8 cellular contexts compared by ENCODE assay signal in the genomic region with DNA sequence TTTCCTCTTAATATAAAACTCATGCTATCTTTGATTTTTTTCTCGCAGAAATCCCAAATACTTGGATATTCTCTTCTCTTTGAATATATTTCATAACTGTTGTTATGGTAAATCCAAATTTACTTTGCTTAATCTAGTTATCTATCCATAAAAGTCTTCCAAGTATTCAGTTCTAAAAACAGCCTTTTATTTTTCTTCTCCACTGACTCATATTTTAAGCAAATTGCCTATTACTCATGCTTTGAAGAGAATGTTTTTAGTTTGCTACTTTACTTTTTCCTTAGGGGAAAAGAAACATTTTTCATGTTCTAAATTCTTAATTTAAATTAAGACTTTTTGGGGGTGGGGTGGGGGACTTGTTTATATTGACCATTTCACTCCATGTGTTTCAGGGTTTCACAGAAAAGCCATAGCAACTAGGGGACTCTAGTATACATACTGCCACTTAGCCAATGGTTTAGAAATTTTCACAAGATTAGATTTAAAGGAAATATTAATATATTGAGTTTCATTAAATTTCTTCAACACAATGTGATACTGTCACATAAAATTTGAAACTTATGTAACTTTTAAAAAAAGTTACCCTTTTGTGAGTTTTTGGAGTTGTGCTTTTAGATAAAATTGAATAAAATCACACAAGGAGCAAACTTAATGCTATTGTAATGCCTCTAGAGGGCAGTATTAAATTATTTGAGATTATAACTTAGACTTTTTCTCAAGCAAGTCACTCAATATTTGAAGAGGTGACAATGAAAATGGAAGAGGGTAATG.
DNase-seq lines count a peak whose midpoint lies in the region; ATAC-seq and TF ChIP-seq lines count a peak whose summit lies in the region.

No MANE protein-coding gene starts in this region.

- H3K4me1 Mint-ChIP-seq in MCF 10A (ENCODE audit: insufficient read depth, unreplicated experiment), result no peaks in the 10 kb centered on the region

- H3K4me3 ChIP-seq in breast epithelium (no peak overlapping the region), NB4 (ENCODE audit: low read depth, low read length) (no peak overlapping the region), sigmoid colon (no peak overlapping the region)

- H3K36me3 ChIP-seq in breast epithelium (no peaks in the 10 kb centered on the region), sigmoid colon (no peaks in the 10 kb centered on the region)

- H3K27ac ChIP-seq in breast epithelium (no peak overlapping the region), sigmoid colon (no peak overlapping the region)

- peak; percentile 11 for DNase-seq in MCF 10A (ENCODE audit: unreplicated experiment)
- no peak for DNase-seq in breast epithelium (ENCODE audit: low spot score in 2 of 2)
- peak; percentile 19 for DNase-seq in NB4 (ENCODE audit: low read depth)
- peak; percentile 32 for DNase-seq in astrocyte of the hippocampus (ENCODE audit: low read depth, low spot score)
- DNase-seq in myocyte (ENCODE audit: low read depth), result peak; percentile 31
- no peak for DNase-seq in sigmoid colon

- no peaks in the 10 kb centered on the region for H3K36me3 Mint-ChIP-seq in MCF 10A (ENCODE audit: insufficient read depth, unreplicated experiment)

- POLR2A ChIA-PET in MCF 10A (lab: Yijun Ruan, JAX), result no interaction called here

- intact Hi-C loops in MCF 10A (cut with micrococcal nuclease) (loop anchor here (2.0 to 10.0 kb wide), 5 partner anchors 284 to 1986 kb away; partner anchors contain the start of gene NR2F1-AS1), breast epithelium (cut with DNase I; ENCODE audit: low total_unique reads) (no loop called here), sigmoid colon (cut with DNase I) (no loop called here)

- H3K27me3 ChIP-seq in breast epithelium (no peaks in the 10 kb centered on the region), sigmoid colon (no peaks in the 10 kb centered on the region)

- H3K27ac Mint-ChIP-seq in MCF 10A (ENCODE audit: low read depth, unreplicated experiment), result no peak overlapping the region

- CTCF ChIA-PET in MCF 10A (lab: Yijun Ruan, JAX), result interaction anchor here (0.6 to 1.6 kb wide), 13 partner anchors 9 to 1872 kb away, joined by 3 to 7 read pairs (median 4); no protein-coding TSS in a partner anchor

- no TSS peak for BruUV-seq in MCF 10A (replicated peaks; lab: Mats Ljungman, UMichigan)

- H3K9me3 ChIP-seq in breast epithelium (no peaks in the 10 kb centered on the region), sigmoid colon (no peaks in the 10 kb centered on the region)

- WGBS in sigmoid colon, 2 donors, result 49 to 91% methylated on average over 1 of the region's 1 CpG

- no peaks in the 10 kb centered on the region for H3K9me3 Mint-ChIP-seq in MCF 10A (ENCODE audit: unreplicated experiment)

- ATAC-seq in GM18505 (IDR thresholded peaks at IDR 0.05; ENCODE audit: unreplicated experiment), result no peak
- ATAC-seq in HG03039 (IDR thresholded peaks at IDR 0.05; ENCODE audit: unreplicated experiment), result no peak

- TF ChIP-seq EP300 in sigmoid colon (IDR thresholded peaks at IDR 0.05), result no peak

- no peak overlapping the region for H3K4me3 Mint-ChIP-seq in MCF 10A (ENCODE audit: unreplicated experiment)

- H3K4me1 ChIP-seq in breast epithelium, result no peaks in the 10 kb centered on the region
- H3K4me1 ChIP-seq in sigmoid colon, result no peaks in the 10 kb centered on the region

- TF ChIP-seq POLR2A in breast epithelium (IDR thresholded peaks at IDR 0.05) (no peak), NB4 (IDR thresholded peaks at IDR 0.05; ENCODE audit: extremely low read depth, insufficient read length) (no peak), GM18505 (IDR thresholded peaks at IDR 0.05; ENCODE audit: borderline replicate concordance, extremely low read depth, insufficient read depth, insufficient read length) (no peak), sigmoid colon (IDR thresholded peaks at IDR 0.05) (no peak)

- peak; percentile 31 for TF ChIP-seq CTCF in MCF 10A (IDR thresholded peaks at IDR 0.05; ENCODE audit: unreplicated experiment)
- TF ChIP-seq CTCF in breast epithelium (IDR thresholded peaks at IDR 0.05), result peak in 1 of 3 donors; percentile 27
- peak; percentile 8 for TF ChIP-seq CTCF in NB4 (IDR thresholded peaks at IDR 0.05; ENCODE audit: low read depth, low read length)
- TF ChIP-seq CTCF in sigmoid colon (IDR thresholded peaks at IDR 0.05), result peak in 1 of 4 experiments; percentile 37

- peaks cover 52% of the 10 kb centered on the region for H3K27me3 Mint-ChIP-seq in MCF 10A (ENCODE audit: insufficient read depth, unreplicated experiment)

Comparison
In these comparisons a context has a peak if more than half of its experiments do, and no peak if none do; other contexts are left out.
1. DNase-seq: peak in MCF 10A (single experiment), NB4 (single experiment), astrocyte of the hippocampus (single experiment) and myocyte (single experiment); none in breast epithelium (0 of 2) and sigmoid colon (single experiment).